25 cellular contexts compared by ENCODE assay signal in genomic region chr20:25078662-25079061, GRCh38. TPM values are rescaled to one million over a fixed set of nuclear protein-coding genes. Genes with fewer than 3 reads are reported as not detected.
A peak's percentile ranks its signal among the peaks of the same experiment; 100 is the strongest.
DNase-seq lines count a peak whose midpoint lies in the region; ATAC-seq and TF ChIP-seq lines count a peak whose summit lies in the region.
"Had no signal": no experiment of that assay in that cellular context is flagged by ENCODE, and none has a peak within 500 bp of the region (broad histone marks: within the 10 kb centered on the region; RNA-seq: fewer than 3 reads in every experiment).

No MANE protein-coding gene starts in this region.

- POLR2A ChIA-PET in activated CD8-positive, alpha-beta T cell treated with anti-CD3 and anti-CD28 coated beads, Interleukin-2, amount 10 ng/mL, durations not matched to agents 7 days and 5 days (lab: Charles Lee): no interaction called here
- POLR2A ChIA-PET in activated CD8-positive, alpha-beta T cell treated with anti-CD3 and anti-CD28 coated beads for 36 hours (lab: Charles Lee): no interaction called here
- POLR2A ChIA-PET in PC-9 (lab: Charles Lee; ENCODE audit: unreplicated experiment): interaction anchor here (0.7 kb wide), 1 partner anchor 100 kb away, joined by 4 read pairs; no protein-coding TSS in a partner anchor

- H3K4me3 ChIP-seq in PC-9 (no peak overlapping the region; the same call in 1 of the 2 replicates), parathyroid adenoma (ENCODE audit: low read depth, low read length) (no peak overlapping the region), Karpas-422 (ENCODE audit: low read length) (no peak overlapping the region)
- H3K4me3 ChIP-seq: BLaER1 treated with 17β-estradiol and CSF1 and Interleukin-3, amounts not matched to agents 10 nM and 100 nM had no signal

- H2AFZ ChIP-seq in PC-9: no peak overlapping the region
- peak overlapping the region; percentile 99 for H2AFZ ChIP-seq in parathyroid adenoma
- no peak overlapping the region for H2AFZ ChIP-seq in Karpas-422 (ENCODE audit: low read length)

- H3K4me1 Mint-ChIP-seq in activated CD8-positive, alpha-beta T cell treated with anti-CD3 and anti-CD28 coated beads, Interleukin-2, amount 10 ng/mL, durations not matched to agents 7 days and 5 days (ENCODE audit: low read depth): peaks cover 7% of the 10 kb centered on the region
- peaks cover 20% of the 10 kb centered on the region for H3K4me1 Mint-ChIP-seq in activated CD8-positive, alpha-beta T cell treated with anti-CD3 and anti-CD28 coated beads for 36 hours (ENCODE audit: low read depth)

- H3K9me2 ChIP-seq in PC-9 (ENCODE audit: insufficient read depth) (no peaks in the 10 kb centered on the region; the same call in 1 of the 2 replicates), Karpas-422 (replicated peaks; ENCODE audit: insufficient read depth, low read length) (no peaks in the 10 kb centered on the region)

- no peaks in the 10 kb centered on the region for H4K20me1 ChIP-seq in PC-9 (ENCODE audit: insufficient read depth)
- H4K20me1 ChIP-seq in Karpas-422 (ENCODE audit: insufficient read depth, low read depth, low read length): no peaks in the 10 kb centered on the region
- H4K20me1 ChIP-seq: BLaER1 treated with 17β-estradiol and CSF1 and Interleukin-3, amounts not matched to agents 10 nM and 100 nM had no signal

- H3K27ac ChIP-seq in PC-9 (peak overlapping the region; percentile 77), parathyroid adenoma (no peak overlapping the region), substantia nigra (ENCODE audit: low read depth, low read length, poor library complexity, severe bottlenecking) (no peak overlapping the region), Karpas-422 (ENCODE audit: low read length) (no peak overlapping the region)
- H3K27ac ChIP-seq: 22Rv1; BLaER1 treated with 17β-estradiol and CSF1 and Interleukin-3, amounts not matched to agents 10 nM and 100 nM had no signal

- no peak overlapping the region for H3K27ac Mint-ChIP-seq in activated CD8-positive, alpha-beta T cell treated with anti-CD3 and anti-CD28 coated beads, Interleukin-2, amount 10 ng/mL, durations not matched to agents 7 days and 5 days
- H3K27ac Mint-ChIP-seq in activated CD8-positive, alpha-beta T cell treated with anti-CD3 and anti-CD28 coated beads for 36 hours: no peak overlapping the region
- H3K27ac Mint-ChIP-seq: CD4-positive, alpha-beta memory T cell had no signal

- CTCF ChIA-PET in activated CD8-positive, alpha-beta T cell treated with anti-CD3 and anti-CD28 coated beads, Interleukin-2, amount 10 ng/mL, durations not matched to agents 7 days and 5 days (lab: Charles Lee): interaction anchor here (1.3 to 2.6 kb wide), 3 partner anchors 11 to 100 kb away, joined by 4 to 8 read pairs (median 4); no protein-coding TSS in a partner anchor
- CTCF ChIA-PET in activated CD8-positive, alpha-beta T cell treated with anti-CD3 and anti-CD28 coated beads for 36 hours (lab: Charles Lee): interaction anchor here (1.3 to 2.2 kb wide), 3 partner anchors 14 to 101 kb away, joined by 3 to 6 read pairs (median 4); no protein-coding TSS in a partner anchor
- CTCF ChIA-PET in PC-9 (lab: Charles Lee): no interaction called here

- peaks cover 76% of the 10 kb centered on the region for H3K27me3 Mint-ChIP-seq in activated CD8-positive, alpha-beta T cell treated with anti-CD3 and anti-CD28 coated beads, Interleukin-2, amount 10 ng/mL, durations not matched to agents 7 days and 5 days (ENCODE audit: low read depth)
- H3K27me3 Mint-ChIP-seq in activated CD8-positive, alpha-beta T cell treated with anti-CD3 and anti-CD28 coated beads for 36 hours: peaks cover 61% of the 10 kb centered on the region

- no peak for ATAC-seq in activated CD8-positive, alpha-beta T cell treated with anti-CD3 and anti-CD28 coated beads, Interleukin-2, amount 10 ng/mL, durations not matched to agents 7 days and 5 days
- ATAC-seq in activated CD8-positive, alpha-beta T cell treated with anti-CD3 and anti-CD28 coated beads for 36 hours: no peak
- no peak for ATAC-seq in HG02588 (IDR thresholded peaks at IDR 0.05; ENCODE audit: unreplicated experiment)
- ATAC-seq: Panc1 had no signal

- BruUV-seq in PC-9 (replicated peaks; lab: Mats Ljungman, UMichigan): no TSS peak

- H3K36me3 Mint-ChIP-seq in activated CD8-positive, alpha-beta T cell treated with anti-CD3 and anti-CD28 coated beads, Interleukin-2, amount 10 ng/mL, durations not matched to agents 7 days and 5 days (ENCODE audit: low read depth): peaks cover 4% of the 10 kb centered on the region
- H3K36me3 Mint-ChIP-seq in activated CD8-positive, alpha-beta T cell treated with anti-CD3 and anti-CD28 coated beads for 36 hours (ENCODE audit: low read depth): no peaks in the 10 kb centered on the region

- peaks cover 39% of the 10 kb centered on the region for H3F3A ChIP-seq in PC-9 (ENCODE audit: insufficient read depth, low read depth)

- no peak overlapping the region for H3K9ac ChIP-seq in parathyroid adenoma
- H3K9ac ChIP-seq in Karpas-422 (ENCODE audit: low read length): no peak overlapping the region
- H3K9ac ChIP-seq: BLaER1 treated with 17β-estradiol and CSF1 and Interleukin-3, amounts not matched to agents 10 nM and 100 nM had no signal

- peak; percentile 8 for DNase-seq in activated CD8-positive, alpha-beta T cell treated with anti-CD3 and anti-CD28 coated beads, Interleukin-2, amount 10 ng/mL, durations not matched to agents 7 days and 5 days
- no peak for DNase-seq in activated CD8-positive, alpha-beta T cell treated with anti-CD3 and anti-CD28 coated beads for 36 hours
- DNase-seq in PC-9 (no peak), substantia nigra (lab: John Stamatoyannopoulos, UW) (no peak), activated gamma-delta T cell treated with Interleukin-2 at 50 U/mL for 16 hours (no peak), Karpas-422 (no peak)
- DNase-seq: ACHN; Caco-2; CD4-positive, alpha-beta memory T cell; DMS 273 treated with DMSO at 0.1 percent for 48 hours; DMS79 treated with DMSO at 0.1 percent for 48 hours; H7; KG1; NCI-H1105; NCI-H146; NCI-H2029; NCI-H2227 treated with DMSO at 0.1 percent for 48 hours; NCI-H510A treated with DMSO at 0.1 percent for 48 hours; NCI-H748 treated with DMSO at 0.1 percent for 48 hours; NK-92 treated with Interleukin-12 subunit alpha and Interleukin-12 subunit beta, amount 100 ng/mL, for 24 hours had no signal

- no peak overlapping the region for H3K4me3 Mint-ChIP-seq in activated CD8-positive, alpha-beta T cell treated with anti-CD3 and anti-CD28 coated beads, Interleukin-2, amount 10 ng/mL, durations not matched to agents 7 days and 5 days
- no peak overlapping the region for H3K4me3 Mint-ChIP-seq in activated CD8-positive, alpha-beta T cell treated with anti-CD3 and anti-CD28 coated beads for 36 hours

- TF ChIP-seq CTCF in activated CD8-positive, alpha-beta T cell treated with anti-CD3 and anti-CD28 coated beads for 36 hours (IDR thresholded peaks at IDR 0.05): no peak
- TF ChIP-seq CTCF in PC-9 (conservative IDR thresholded peaks at IDR 0.05) (no peak), parathyroid adenoma (IDR thresholded peaks at IDR 0.05) (no peak)

- H3K9me3 Mint-ChIP-seq in activated CD8-positive, alpha-beta T cell treated with anti-CD3 and anti-CD28 coated beads, Interleukin-2, amount 10 ng/mL, durations not matched to agents 7 days and 5 days (ENCODE audit: insufficient read depth): no peaks in the 10 kb centered on the region
- H3K9me3 Mint-ChIP-seq in activated CD8-positive, alpha-beta T cell treated with anti-CD3 and anti-CD28 coated beads for 36 hours: no peaks in the 10 kb centered on the region

- intact Hi-C loops in activated CD8-positive, alpha-beta T cell treated with anti-CD3 and anti-CD28 coated beads for 36 hours (cut with micrococcal nuclease): loop anchor here (5.0 kb wide), 1 partner anchor 99 kb away; no protein-coding TSS in a partner anchor
- intact Hi-C loops in PC-9 (cut with micrococcal nuclease; ENCODE audit: unreplicated experiment): loop anchor here (5.0 to 10.0 kb wide), 4 partner anchors 59 to 174 kb away; no protein-coding TSS in a partner anchor

- H3K4me1 ChIP-seq in PC-9 (replicated peaks; ENCODE audit: insufficient read depth) (peaks cover 55% of the 10 kb centered on the region), parathyroid adenoma (peaks cover 13% of the 10 kb centered on the region), Karpas-422 (ENCODE audit: low read length) (no peaks in the 10 kb centered on the region)
- H3K4me1 ChIP-seq: BLaER1 treated with 17β-estradiol and CSF1 and Interleukin-3, amounts not matched to agents 10 nM and 100 nM; Caco-2 had no signal

- peak overlapping the region; percentile 72 for H3K4me2 ChIP-seq in PC-9
- H3K4me2 ChIP-seq in parathyroid adenoma (ENCODE audit: low read length): no peak overlapping the region
- no peak overlapping the region for H3K4me2 ChIP-seq in Karpas-422 (ENCODE audit: low read depth, low read length, poor library complexity, severe bottlenecking)
- H3K4me2 ChIP-seq: BLaER1 treated with 17β-estradiol and CSF1 and Interleukin-3, amounts not matched to agents 10 nM and 100 nM had no signal

- H3K36me3 ChIP-seq in PC-9 (ENCODE audit: low read depth) (no peaks in the 10 kb centered on the region), parathyroid adenoma (ENCODE audit: control insufficient read depth, insufficient read depth, low read length) (no peaks in the 10 kb centered on the region), Karpas-422 (ENCODE audit: insufficient read depth, low read length) (no peaks in the 10 kb centered on the region)
- H3K36me3 ChIP-seq: BLaER1 treated with 17β-estradiol and CSF1 and Interleukin-3, amounts not matched to agents 10 nM and 100 nM had no signal

- no peaks in the 10 kb centered on the region for H3K9me3 ChIP-seq in PC-9 (ENCODE audit: insufficient read depth, low read depth)
- no peaks in the 10 kb centered on the region for H3K9me3 ChIP-seq in parathyroid adenoma (ENCODE audit: control insufficient read depth, low read length)
- no peaks in the 10 kb centered on the region for H3K9me3 ChIP-seq in Karpas-422 (ENCODE audit: low read length)

- H3K79me2 ChIP-seq in PC-9 (ENCODE audit: low read depth): 0 out of 2 replicates have a peak, but pooled peaks cover 11% of the 10 kb centered on the region
- H3K79me2 ChIP-seq in parathyroid adenoma: no peaks in the 10 kb centered on the region
- no peaks in the 10 kb centered on the region for H3K79me2 ChIP-seq in Karpas-422 (ENCODE audit: low read length)

- H3K27me3 ChIP-seq in PC-9 (ENCODE audit: insufficient read depth, low read depth): no peaks in the 10 kb centered on the region
- no peaks in the 10 kb centered on the region for H3K27me3 ChIP-seq in parathyroid adenoma (ENCODE audit: control insufficient read depth, insufficient read depth, low read length)
- H3K27me3 ChIP-seq in Karpas-422 (ENCODE audit: low read length): no peaks in the 10 kb centered on the region

RNA-seq across cellular contexts. Expression of gene VSX1, which starts 3.3 kb away (rescaled TPM):
- total RNA-seq in activated CD8-positive, alpha-beta T cell treated with anti-CD3 and anti-CD28 coated beads, Interleukin-2, amount 10 ng/mL, durations not matched to agents 7 days and 5 days: not detected
- total RNA-seq in activated CD8-positive, alpha-beta T cell treated with anti-CD3 and anti-CD28 coated beads for 36 hours: not detected
- total RNA-seq in PC-9 (2021): 0.65 and 1.5 TPM in 2 replicates
- total RNA-seq in Karpas-422 (2014; rRNA removed; shearing (Covaris generic); ENCODE audit: low replicate concordance): not detected in 2 replicates
- total RNA-seq: Caco-2; CD4-positive, alpha-beta memory T cell; H7 had no signal

RNA-seq across cellular contexts. Expression of gene ACSS1, which starts 20.7 kb away (rescaled TPM):
- 10 to 100 TPM; 40.9 to 42.5 TPM for total RNA-seq in activated CD8-positive, alpha-beta T cell treated with anti-CD3 and anti-CD28 coated beads, Interleukin-2, amount 10 ng/mL, durations not matched to agents 7 days and 5 days
- 10 to 100 TPM; 17.5 to 18.2 TPM for total RNA-seq in activated CD8-positive, alpha-beta T cell treated with anti-CD3 and anti-CD28 coated beads for 36 hours
- total RNA-seq in PC-9 (2021): 12.8 and 12.9 TPM in 2 replicates
- 2.3 and 8.5 TPM in 2 replicates for total RNA-seq in Karpas-422 (2014; rRNA removed; shearing (Covaris generic); ENCODE audit: low replicate concordance)
- total RNA-seq: H7 had no signal
